ENCODE assay signal across 20 cellular contexts in the genomic region with DNA sequence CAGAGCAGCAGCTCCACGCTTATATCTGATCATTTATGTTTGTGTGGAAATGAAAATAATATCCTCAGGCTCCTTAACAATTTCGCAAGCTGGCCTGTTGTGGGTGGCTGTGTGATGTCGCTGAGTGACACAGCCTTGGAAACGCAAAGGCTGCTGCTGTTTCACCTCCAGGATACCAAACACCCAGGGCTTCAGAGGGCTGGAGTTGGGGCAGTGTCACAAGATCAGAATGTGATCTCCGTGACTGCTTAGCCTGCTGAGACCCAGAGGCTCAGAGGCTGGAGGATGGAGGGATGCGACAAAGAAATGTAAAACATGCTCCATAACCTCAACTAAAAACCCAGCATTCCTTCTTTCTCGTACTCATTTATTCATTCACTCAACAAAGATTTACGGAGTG. TPM values are rescaled to one million over a fixed set of nuclear protein-coding genes. Genes with fewer than 3 reads are reported as not detected.
DNase-seq lines count a peak whose midpoint lies in the region; FAIRE-seq and TF ChIP-seq lines count a peak whose summit lies in the region.
"Had no signal": no experiment of that assay in that cellular context is flagged by ENCODE, and none has a peak within 500 bp of the region (broad histone marks: within the 10 kb centered on the region; RNA-seq: fewer than 3 reads in every experiment).

No MANE protein-coding gene starts in this region.

- FAIRE-seq in RCC 7860 (lab: Jason Lieb, UNC), result no peak
- FAIRE-seq: G401.6, islet of Langerhans had no signal

- H3K4me3 ChIP-seq in BJ (ENCODE audit: low read depth, low read length) (no peak overlapping the region), epithelial cell of esophagus (ENCODE audit: low read length) (no peak overlapping the region), colonic mucosa (no peak overlapping the region)
- H3K4me3 ChIP-seq: skin epidermis had no signal

- no peak overlapping the region for H3K9ac ChIP-seq in colonic mucosa (ENCODE audit: low read depth in 2 of 2, low read length in 2 of 2)

- H3K4me1 ChIP-seq in colonic mucosa, result no peaks in the 10 kb centered on the region

- CTCF ChIA-PET in BJ (lab: Yijun Ruan, JAX), result interaction anchor here (0.6 kb wide), 1 partner anchor 473 kb away, joined by 4 read pairs; no protein-coding TSS in a partner anchor

- no peak overlapping the region for H3K27ac ChIP-seq in colonic mucosa
- H3K27ac ChIP-seq: neutrophil, skin epidermis had no signal

- peak; percentile 80 for DNase-seq in BJ (ENCODE audit: low read depth)
- DNase-seq in RCC 7860 (ENCODE audit: low spot score), result peak; percentile 26
- DNase-seq in epithelial cell of esophagus (ENCODE audit: low read depth), result peak; percentile 54
- peak; percentile 79 for DNase-seq in myocyte (ENCODE audit: low read depth)
- no peak for DNase-seq in activated CD4-positive, CD25-positive, alpha-beta regulatory T cell (lab: John Stamatoyannopoulos, UW)
- no peak for DNase-seq in colonic mucosa
- DNase-seq in inferior parietal cortex (ENCODE audit: extremely low spot score), result no peak
- no peak for DNase-seq in activated gamma-delta T cell (lab: John Stamatoyannopoulos, UW)
- DNase-seq: activated CD4-positive, alpha-beta T cell treated with anti-CD3 and anti-CD28 coated beads, Interleukin-2, amount 50 U/mL, for 1 hour; central memory CD4-positive, alpha-beta T cell; Karpas-422; midbrain; NCI-H1436; NCI-H2227 treated with DMSO at 0.1 percent for 48 hours; stimulated activated naive B cell treated with anti-CD40 and anti-IgM and Interleukin-4, amounts not matched to agents 10 μg/mL and 1 μg/mL and 100 μg/mL, for 72 hours had no signal

- TF ChIP-seq CTCF in BJ (IDR thresholded peaks at IDR 0.05; ENCODE audit: insufficient read depth, low read depth, low read length), result no peak
- no peak for TF ChIP-seq CTCF in epithelial cell of esophagus (IDR thresholded peaks at IDR 0.05; ENCODE audit: insufficient read depth, low read depth, low read length, missing control alignments)
- TF ChIP-seq CTCF in colonic mucosa (IDR thresholded peaks at IDR 0.05), result no peak

- intact Hi-C loops in colonic mucosa (cut with DNase I), result no loop called here

- H3K9me3 ChIP-seq in colonic mucosa, result no peaks in the 10 kb centered on the region
- H3K9me3 ChIP-seq: neutrophil had no signal

- no peaks in the 10 kb centered on the region for H3K36me3 ChIP-seq in BJ (ENCODE audit: control insufficient read depth, insufficient read depth, low read length)
- H3K36me3 ChIP-seq in colonic mucosa, result no peaks in the 10 kb centered on the region
- H3K36me3 ChIP-seq: neutrophil had no signal

- H3K27me3 ChIP-seq in BJ (ENCODE audit: control insufficient read depth, insufficient read depth, low read length), result no peaks in the 10 kb centered on the region
- no peaks in the 10 kb centered on the region for H3K27me3 ChIP-seq in colonic mucosa
- H3K27me3 ChIP-seq: neutrophil had no signal

- POLR2A ChIA-PET in BJ (lab: Charles Lee), result interaction anchor here (0.6 kb wide), 1 partner anchor 36 kb away, joined by 3 read pairs; no protein-coding TSS in a partner anchor

RNA-seq across cellular contexts. Expression of a gene that starts 37.2 kb away (rescaled TPM):
- 7.0 and 8.8 TPM in 2 replicates for polyA plus RNA-seq in BJ (2011; rRNA removed)
- 6.4 and 7.9 TPM in 2 replicates for polyA minus RNA-seq in BJ (2011; rRNA and poly(A)+ RNA removed)
- total RNA-seq in myocyte, result 1.3 and 3.1 TPM in 2 replicates
- polyA plus RNA-seq in myocyte (2012), result 2.2 TPM
- total RNA-seq in colonic mucosa, result 1 to 10 TPM in 1 of 2 donors, under 1 TPM in 1; 0.85 to 1.3 TPM
- total RNA-seq: activated naive CD4-positive, alpha-beta T cell treated with anti-CD3 and anti-CD28 coated beads, Interleukin-2, amount 50 U/mL, for 72 hours had no signal

Comparison
In these comparisons a context has a peak if more than half of its experiments do, and no peak if none do; other contexts are left out.
1. DNase-seq: peak in BJ (single experiment), RCC 7860 (single experiment), epithelial cell of esophagus (single experiment) and myocyte (single experiment); none in activated CD4-positive, CD25-positive, alpha-beta regulatory T cell (0 of 4), colonic mucosa (single experiment), inferior parietal cortex (single experiment) and activated gamma-delta T cell (single experiment).